In the genomic region with DNA sequence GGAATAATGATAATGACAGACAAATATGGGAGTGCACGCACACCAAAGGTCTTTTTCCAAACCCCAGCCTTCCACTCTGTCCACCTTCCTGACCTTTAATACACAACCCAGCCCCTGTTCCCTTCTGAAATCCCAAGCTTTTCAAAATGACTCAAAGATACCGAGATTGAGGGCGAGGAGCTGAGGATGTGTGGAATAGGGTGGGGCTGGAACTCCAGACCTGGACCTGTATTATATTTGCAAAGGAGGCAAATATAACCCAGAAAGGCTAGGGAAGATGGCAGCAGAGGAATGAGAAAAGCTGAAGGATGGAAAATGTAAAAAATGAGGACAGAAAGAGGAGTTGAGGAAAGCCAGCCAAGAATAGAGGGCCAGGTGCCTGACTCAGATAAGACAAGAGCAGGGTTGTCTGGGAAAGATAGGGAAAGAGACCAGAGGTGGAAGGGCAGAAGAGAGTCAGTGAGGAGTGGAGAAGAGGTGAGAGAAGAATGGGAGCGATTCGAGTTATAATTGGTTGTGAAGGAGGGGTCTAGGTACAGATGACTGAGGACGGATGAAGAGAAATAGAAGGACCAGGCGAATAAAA, we compare ENCODE assay signal across 1 cellular context.
TF ChIP-seq lines count a peak whose summit lies in the region.

No MANE protein-coding gene starts in this region.

TF ChIP-seq in HEK293, 187 proteins besides CTCF, POLR2A, EP300 and RAD21 (continued from another document):
- TF ChIP-seq, protein P1, sequence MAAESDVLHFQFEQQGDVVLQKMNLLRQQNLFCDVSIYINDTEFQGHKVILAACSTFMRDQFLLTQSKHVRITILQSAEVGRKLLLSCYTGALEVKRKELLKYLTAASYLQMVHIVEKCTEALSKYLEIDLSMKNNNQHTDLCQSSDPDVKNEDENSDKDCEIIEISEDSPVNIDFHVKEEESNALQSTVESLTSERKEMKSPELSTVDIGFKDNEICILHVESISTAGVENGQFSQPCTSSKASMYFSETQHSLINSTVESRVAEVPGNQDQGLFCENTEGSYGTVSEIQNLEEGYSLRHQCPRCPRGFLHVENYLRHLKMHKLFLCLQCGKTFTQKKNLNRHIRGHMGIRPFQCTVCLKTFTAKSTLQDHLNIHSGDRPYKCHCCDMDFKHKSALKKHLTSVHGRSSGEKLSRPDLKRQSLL (tag by site-specific recombination; IDR thresholded peaks at IDR 0.05): no peak
- TF ChIP-seq GLIS1 (tag by site-specific recombination; IDR thresholded peaks at IDR 0.05): no peak
TF ChIP-seq in HEK293: peak in this region for 6.
